ENCODE assay signal across 8 cellular contexts in the genomic region with DNA sequence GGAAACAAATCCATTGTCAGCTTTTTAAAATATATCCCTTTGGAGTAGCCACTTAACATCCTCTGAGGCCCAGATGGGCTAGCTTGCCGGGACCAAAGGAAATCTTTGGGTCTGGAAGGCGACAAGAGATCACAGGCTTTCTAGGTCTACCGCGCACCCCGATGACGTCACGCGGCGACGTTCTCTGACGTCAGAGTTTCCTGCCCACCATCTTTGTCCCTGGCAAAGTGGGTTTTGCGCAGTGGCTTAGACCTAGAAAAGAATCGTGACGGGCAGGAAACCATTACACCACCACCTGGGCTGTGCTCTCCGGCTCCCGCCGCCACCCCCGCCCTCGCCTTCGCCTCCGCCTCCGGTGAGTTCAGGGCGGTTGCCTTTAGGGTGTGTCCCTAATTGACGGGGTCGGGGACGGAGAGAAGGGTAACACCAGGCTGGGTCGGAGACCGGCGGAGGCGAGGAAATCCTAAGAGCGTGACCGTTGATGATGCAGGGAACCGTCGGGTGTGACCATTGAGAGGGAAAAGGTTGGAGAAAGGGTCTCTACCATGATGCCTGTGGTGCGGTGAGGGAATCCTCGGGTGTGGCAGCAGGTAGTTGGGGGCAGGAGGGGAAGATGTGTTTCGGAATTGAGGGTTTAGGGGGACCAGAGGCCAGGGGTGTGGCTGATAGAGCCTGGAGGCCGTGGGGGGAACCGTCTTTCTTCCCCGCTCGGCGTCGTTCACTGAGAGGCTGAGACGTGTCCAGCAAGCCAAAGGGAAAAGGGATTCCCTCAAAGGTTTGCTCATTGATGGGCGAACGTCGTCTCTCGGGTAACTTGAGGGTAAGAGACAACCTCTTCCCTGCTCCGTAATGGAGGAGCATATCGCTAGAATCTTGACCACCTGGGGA. TPM values are rescaled to one million over a fixed set of nuclear protein-coding genes. Genes with fewer than 3 reads are reported as not detected.
DNase-seq lines count a peak whose midpoint lies in the region; ATAC-seq, FAIRE-seq and TF ChIP-seq lines count a peak whose summit lies in the region.

AP2B1 (plus strand) TSS at position 249 of the 888 bp plus-strand sequence. CDS start 6,709 bp downstream, outside the sequence.

- intact Hi-C loops in psoas muscle (cut with DNase I): loop anchor here in 1 of 2 donors (1.0 to 5.0 kb wide), 2 partner anchors 9 to 225 kb away; partner anchors contain the start of gene PEX12

- H3K36me3 ChIP-seq in right atrium auricular region: no peaks in the 10 kb centered on the region
- H3K36me3 ChIP-seq in psoas muscle (ENCODE audit: insufficient read depth in 1 of 2, low read depth in 1 of 2): no peaks in the 10 kb centered on the region

- peak; percentile 89 for DNase-seq in GM13977 (ENCODE audit: low spot score)
- peak; percentile 85 to 98 for DNase-seq in NCI-H187 (lab: John Stamatoyannopoulos, UW)
- DNase-seq in T-helper 2 cell: peak; percentile 85 to 99 (median 94)
- DNase-seq in right atrium auricular region (ENCODE audit: low spot score): peak; percentile 98
- peak; percentile 91 to 96 for DNase-seq in psoas muscle
- DNase-seq in urothelium cell line (ENCODE audit: low spot score): peak; percentile 90

- ATAC-seq in HG02885 (IDR thresholded peaks at IDR 0.05; ENCODE audit: poor library complexity, unreplicated experiment): peak; percentile 90
- ATAC-seq in psoas muscle: peak; percentile 95 to 97 (median 96)

- H3K4me1 ChIP-seq in right atrium auricular region (peaks cover 0 to 33% of the 10 kb centered on the region in 2 donors), psoas muscle (peaks cover 16% of the 10 kb centered on the region)

- WGBS in psoas muscle, 3 donors: 0 to 1% (median 0%) methylated on average over 49 to 50 of the region's 50 CpGs

- in situ Hi-C loops in GM13977 (cut with MboI; ENCODE audit: low pct_unique_long_range_greater_than_20kb, low sequenced_read_pairs, unreplicated experiment): no loop called here

- TF ChIP-seq CTCF in GM13977 (IDR thresholded peaks at IDR 0.05; ENCODE audit: extremely low read depth, insufficient read depth, missing control alignments): no peak
- no peak for TF ChIP-seq CTCF in right atrium auricular region (IDR thresholded peaks at IDR 0.05)
- TF ChIP-seq CTCF in psoas muscle (IDR thresholded peaks at IDR 0.05): no peak

- H3K9me3 ChIP-seq in right atrium auricular region (no peaks in the 10 kb centered on the region), psoas muscle (no peaks in the 10 kb centered on the region)

- H3K4me3 ChIP-seq in right atrium auricular region (peak within 1 kb of the TSS; percentile 64 to 79), psoas muscle (peak within 1 kb of the TSS; percentile 74)

- no peaks in the 10 kb centered on the region for H3K27me3 ChIP-seq in right atrium auricular region
- no peaks in the 10 kb centered on the region for H3K27me3 ChIP-seq in psoas muscle (ENCODE audit: insufficient read depth in 3 of 3, low read length in 2 of 3)

- peak; percentile 95 for FAIRE-seq in urothelium cell line (lab: Jason Lieb, UNC)

- H3K27ac ChIP-seq in angular gyrus (ENCODE audit: low read depth, low read length) (peak within 1 kb of the TSS; percentile 92), right atrium auricular region (peak within 1 kb of the TSS; percentile 92 to 94), psoas muscle (peak within 1 kb of the TSS; percentile 93)

RNA-seq across cellular contexts. Expression of gene AP2B1, which starts in this region (rescaled TPM):
- total RNA-seq in right atrium auricular region (10 to 100 TPM; 79.8 to 80.1 TPM), psoas muscle (10 to 100 TPM; 63.2 to 92.4 (median 84.7) TPM)
- 10 to 100 TPM; 20.0 to 44.7 (median 37.5) TPM for polyA plus RNA-seq in psoas muscle

Comparison
In these comparisons a context has a peak if more than half of its experiments do, and no peak if none do; other contexts are left out.
1. Peak in every context shown above with its lines: DNase-seq, ATAC-seq, H3K4me3 ChIP-seq and H3K27ac ChIP-seq.